ENCODE assay signal across 2 cellular contexts in the genomic region with DNA sequence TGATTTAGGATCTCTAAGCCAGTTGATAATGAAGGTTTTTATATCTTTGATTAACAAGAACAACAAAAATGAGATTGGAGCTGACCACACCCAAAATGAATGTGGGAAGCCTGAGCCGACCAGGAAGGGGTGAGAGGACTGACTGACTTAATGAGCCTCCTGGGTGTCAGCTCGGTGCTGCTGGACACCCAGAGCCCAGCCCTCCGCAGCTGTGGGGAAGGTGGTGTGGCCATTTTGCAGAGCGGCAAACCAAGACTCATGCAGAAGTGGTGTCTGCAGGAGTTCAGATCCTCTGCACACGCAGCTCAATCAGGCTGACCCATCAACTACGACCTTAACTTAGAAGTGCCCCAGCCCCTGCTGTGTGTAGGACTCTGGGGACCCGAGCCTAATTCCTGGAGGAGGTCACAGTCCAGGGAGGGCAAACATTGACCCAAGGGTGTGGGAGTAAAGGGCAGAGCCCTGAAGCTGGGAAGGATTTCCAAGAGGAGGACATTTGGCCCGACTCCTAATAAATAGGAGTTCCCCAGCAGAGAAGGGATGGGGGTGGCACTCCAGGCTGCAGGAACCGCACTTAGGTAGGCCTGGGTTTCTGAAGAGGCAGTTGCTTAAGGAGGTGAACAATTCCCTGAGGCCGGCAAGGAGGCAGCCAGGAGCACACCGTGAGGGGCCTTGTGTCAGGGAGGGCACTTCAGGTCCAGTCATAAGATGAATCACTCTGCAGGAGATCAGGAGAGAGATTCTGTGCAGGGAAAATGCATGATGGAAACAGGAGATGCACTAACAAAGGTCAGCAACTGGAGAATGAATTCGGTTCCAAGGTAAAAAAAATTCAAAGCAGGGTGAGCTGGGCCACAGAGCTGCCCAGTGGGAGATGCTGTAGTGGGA.
A peak's percentile ranks its signal among the peaks of the same experiment; 100 is the strongest.
TF ChIP-seq lines count a peak whose summit lies in the region.

No MANE protein-coding gene starts in this region.

TF ChIP-seq in A549, 52 proteins besides CTCF, POLR2A, EP300 and RAD21 (continued from another document):
- TF ChIP-seq ATOH8 (CRISPR knock-in tag; IDR thresholded peaks at IDR 0.05; ENCODE audit: low read depth): no peak; the same call in 1 of the 2 replicates
- 0 out of 2 replicates have a peak, but pooled peaks have one; percentile 28 for TF ChIP-seq JUNB (IDR thresholded peaks at IDR 0.05)
- TF ChIP-seq SMC3 (IDR thresholded peaks at IDR 0.05): peak; percentile 19; the same call in 1 of the 3 replicates
- TF ChIP-seq ESRRA (IDR thresholded peaks at IDR 0.05; ENCODE audit: borderline replicate concordance, low read length): no peak
- TF ChIP-seq MAFK (IDR thresholded peaks at IDR 0.05; ENCODE audit: partially characterized antibody): no peak
TF ChIP-seq in A549: peak in this region for 6.

TF ChIP-seq in HepG2, 621 proteins besides CTCF, POLR2A, EP300 and RAD21 (continued from another document and continues in another):
- TF ChIP-seq NPAS2 (CRISPR knock-in tag; IDR thresholded peaks at IDR 0.05; ENCODE audit: borderline replicate concordance) (no peak), MTA1 (CRISPR knock-in tag; IDR thresholded peaks at IDR 0.05; ENCODE audit: borderline replicate concordance) (peak; percentile 59; the same call in 1 of the 2 replicates), ARID5B (CRISPR knock-in tag; IDR thresholded peaks at IDR 0.05) (peak; percentile 22; the same call in 1 of the 2 replicates), ZNF292 (CRISPR knock-in tag; IDR thresholded peaks at IDR 0.05; ENCODE audit: borderline replicate concordance, low read depth) (0 out of 2 replicates have a peak, but pooled peaks have one; percentile 25), DRAP1 (CRISPR knock-in tag; IDR thresholded peaks at IDR 0.05) (no peak), ZNF761 (CRISPR knock-in tag; conservative IDR thresholded peaks at IDR 0.05) (no peak), ZNF740 (CRISPR knock-in tag; IDR thresholded peaks at IDR 0.05) (0 out of 2 replicates have a peak, but pooled peaks have one; percentile 32), SUZ12 (IDR thresholded peaks at IDR 0.05; ENCODE audit: low read depth, low read length) (no peak), IKZF1 (IDR thresholded peaks at IDR 0.05) (no peak), THAP9 (CRISPR knock-in tag; IDR thresholded peaks at IDR 0.05; ENCODE audit: borderline replicate concordance) (no peak), U2AF2 (IDR thresholded peaks at IDR 0.05; ENCODE audit: low read depth, low read length) (no peak), HDAC2 (CRISPR knock-in tag; IDR thresholded peaks at IDR 0.05) (0 out of 2 replicates have a peak, but pooled peaks have one; percentile 33), KAT8 (CRISPR knock-in tag; IDR thresholded peaks at IDR 0.05) (no peak), ZNF629 (CRISPR knock-in tag; conservative IDR thresholded peaks at IDR 0.05) (peak; percentile 89), NFYB (CRISPR knock-in tag; IDR thresholded peaks at IDR 0.05) (no peak), ZNF20 (CRISPR knock-in tag; IDR thresholded peaks at IDR 0.05) (no peak), TP53 (CRISPR knock-in tag; conservative IDR thresholded peaks at IDR 0.05) (no peak), CHD4 (IDR thresholded peaks at IDR 0.05; ENCODE audit: borderline replicate concordance, low read length) (no peak), SALL1 (CRISPR knock-in tag; IDR thresholded peaks at IDR 0.05) (peak; percentile 52), ZNF687 (CRISPR knock-in tag; IDR thresholded peaks at IDR 0.05) (peak; percentile 41; the same call in 1 of the 2 replicates), TBX2 (CRISPR knock-in tag; IDR thresholded peaks at IDR 0.05; ENCODE audit: borderline replicate concordance) (no peak), ZNF644 (CRISPR knock-in tag; IDR thresholded peaks at IDR 0.05; ENCODE audit: low read depth) (no peak), RFXANK (CRISPR knock-in tag; IDR thresholded peaks at IDR 0.05) (no peak), MEIS2 (CRISPR knock-in tag; IDR thresholded peaks at IDR 0.05) (no peak), HNF4A (CRISPR knock-in tag; IDR thresholded peaks at IDR 0.05) (peak; percentile 81), ZBTB7B (CRISPR knock-in tag; IDR thresholded peaks at IDR 0.05) (0 out of 2 replicates have a peak, but pooled peaks have one; percentile 36), ZNF567 (CRISPR knock-in tag; IDR thresholded peaks at IDR 0.05; ENCODE audit: borderline replicate concordance) (no peak), ARID2 (CRISPR knock-in tag; IDR thresholded peaks at IDR 0.05; ENCODE audit: borderline replicate concordance) (no peak), ZBTB3 (CRISPR knock-in tag; IDR thresholded peaks at IDR 0.05; ENCODE audit: borderline replicate concordance, low read depth) (no peak), KDM1A (CRISPR knock-in tag; IDR thresholded peaks at IDR 0.05) (no peak)
- TF ChIP-seq, protein P1, sequence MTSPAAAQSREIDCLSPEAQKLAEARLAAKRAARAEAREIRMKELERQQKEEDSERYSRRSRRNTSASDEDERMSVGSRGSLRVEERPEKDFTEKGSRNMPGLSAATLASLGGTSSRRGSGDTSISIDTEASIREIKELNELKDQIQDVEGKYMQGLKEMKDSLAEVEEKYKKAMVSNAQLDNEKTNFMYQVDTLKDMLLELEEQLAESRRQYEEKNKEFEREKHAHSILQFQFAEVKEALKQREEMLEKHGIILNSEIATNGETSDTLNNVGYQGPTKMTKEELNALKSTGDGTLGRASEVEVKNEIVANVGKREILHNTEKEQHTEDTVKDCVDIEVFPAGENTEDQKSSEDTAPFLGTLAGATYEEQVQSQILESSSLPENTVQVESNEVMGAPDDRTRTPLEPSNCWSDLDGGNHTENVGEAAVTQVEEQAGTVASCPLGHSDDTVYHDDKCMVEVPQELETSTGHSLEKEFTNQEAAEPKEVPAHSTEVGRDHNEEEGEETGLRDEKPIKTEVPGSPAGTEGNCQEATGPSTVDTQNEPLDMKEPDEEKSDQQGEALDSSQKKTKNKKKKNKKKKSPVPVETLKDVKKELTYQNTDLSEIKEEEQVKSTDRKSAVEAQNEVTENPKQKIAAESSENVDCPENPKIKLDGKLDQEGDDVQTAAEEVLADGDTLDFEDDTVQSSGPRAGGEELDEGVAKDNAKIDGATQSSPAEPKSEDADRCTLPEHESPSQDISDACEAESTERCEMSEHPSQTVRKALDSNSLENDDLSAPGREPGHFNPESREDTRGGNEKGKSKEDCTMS (CRISPR knock-in tag; conservative IDR thresholded peaks at IDR 0.05): no peak
- TF ChIP-seq, protein P2, sequence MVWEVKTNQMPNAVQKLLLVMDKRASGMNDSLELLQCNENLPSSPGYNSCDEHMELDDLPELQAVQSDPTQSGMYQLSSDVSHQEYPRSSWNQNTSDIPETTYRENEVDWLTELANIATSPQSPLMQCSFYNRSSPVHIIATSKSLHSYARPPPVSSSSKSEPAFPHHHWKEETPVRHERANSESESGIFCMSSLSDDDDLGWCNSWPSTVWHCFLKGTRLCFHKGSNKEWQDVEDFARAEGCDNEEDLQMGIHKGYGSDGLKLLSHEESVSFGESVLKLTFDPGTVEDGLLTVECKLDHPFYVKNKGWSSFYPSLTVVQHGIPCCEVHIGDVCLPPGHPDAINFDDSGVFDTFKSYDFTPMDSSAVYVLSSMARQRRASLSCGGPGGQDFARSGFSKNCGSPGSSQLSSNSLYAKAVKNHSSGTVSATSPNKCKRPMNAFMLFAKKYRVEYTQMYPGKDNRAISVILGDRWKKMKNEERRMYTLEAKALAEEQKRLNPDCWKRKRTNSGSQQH (CRISPR knock-in tag; IDR thresholded peaks at IDR 0.05; ENCODE audit: low read depth): no peak
- TF ChIP-seq, protein P3, sequence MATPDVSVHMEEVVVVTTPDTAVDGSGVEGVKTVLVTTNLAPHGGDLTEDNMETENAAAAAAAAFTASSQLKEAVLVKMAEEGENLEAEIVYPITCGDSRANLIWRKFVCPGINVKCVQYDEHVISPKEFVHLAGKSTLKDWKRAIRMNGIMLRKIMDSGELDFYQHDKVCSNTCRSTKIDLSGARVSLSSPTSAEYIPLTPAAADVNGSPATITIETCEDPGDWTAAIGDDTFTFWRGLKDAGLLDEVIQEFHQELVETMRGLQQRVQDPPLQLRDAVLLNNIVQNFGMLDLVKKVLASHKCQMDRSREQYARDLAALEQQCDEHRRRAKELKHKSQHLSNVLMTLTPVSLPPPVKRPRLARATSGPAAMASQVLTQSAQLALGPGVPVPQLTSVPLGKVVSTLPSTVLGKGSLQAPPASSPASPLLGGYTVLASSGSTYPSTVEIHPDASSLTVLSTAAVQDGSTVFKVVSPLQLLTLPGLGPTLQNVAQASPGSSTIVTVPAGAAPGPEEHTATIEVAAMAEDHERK (CRISPR knock-in tag; IDR thresholded peaks at IDR 0.05; ENCODE audit: low read depth): no peak
- TF ChIP-seq, protein P4, sequence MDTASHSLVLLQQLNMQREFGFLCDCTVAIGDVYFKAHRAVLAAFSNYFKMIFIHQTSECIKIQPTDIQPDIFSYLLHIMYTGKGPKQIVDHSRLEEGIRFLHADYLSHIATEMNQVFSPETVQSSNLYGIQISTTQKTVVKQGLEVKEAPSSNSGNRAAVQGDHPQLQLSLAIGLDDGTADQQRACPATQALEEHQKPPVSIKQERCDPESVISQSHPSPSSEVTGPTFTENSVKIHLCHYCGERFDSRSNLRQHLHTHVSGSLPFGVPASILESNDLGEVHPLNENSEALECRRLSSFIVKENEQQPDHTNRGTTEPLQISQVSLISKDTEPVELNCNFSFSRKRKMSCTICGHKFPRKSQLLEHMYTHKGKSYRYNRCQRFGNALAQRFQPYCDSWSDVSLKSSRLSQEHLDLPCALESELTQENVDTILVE (CRISPR knock-in tag; IDR thresholded peaks at IDR 0.05): no peak
